ENCODE assay signal across 8 cellular contexts in genomic region chr11:44538375-44539054, GRCh38. TPM values are rescaled to one million over a fixed set of nuclear protein-coding genes. Genes with fewer than 3 reads are reported as not detected.
DNase-seq lines count a peak whose midpoint lies in the region; ATAC-seq and TF ChIP-seq lines count a peak whose summit lies in the region.

No MANE protein-coding gene starts in this region.

- H3K36me3 ChIP-seq in GM23338 (ENCODE audit: insufficient read depth) (no peaks in the 10 kb centered on the region), SK-N-MC (ENCODE audit: insufficient read depth, low read length) (no peaks in the 10 kb centered on the region), uterus (no peaks in the 10 kb centered on the region)

- peaks cover 7% of the 10 kb centered on the region; the same call in 1 of the 2 replicates for H3K4me1 ChIP-seq in GM23338 (ENCODE audit: insufficient read depth)
- no peaks in the 10 kb centered on the region for H3K4me1 ChIP-seq in uterus

- TF ChIP-seq CTCF in GM23338 (conservative IDR thresholded peaks at IDR 0.05; ENCODE audit: low read depth in 2 of 2) (peak; percentile 94 to 98), progenitor cell of endocrine pancreas (IDR thresholded peaks at IDR 0.05; ENCODE audit: unreplicated experiment) (peak; percentile 97), uterus (IDR thresholded peaks at IDR 0.05) (peak; percentile 93 to 98 (median 97))

- TF ChIP-seq POLR2A in uterus (IDR thresholded peaks at IDR 0.05), result peak in 1 of 2 donors; percentile 22

- no peak overlapping the region for H3K4me3 Mint-ChIP-seq in GM23338
- no peak overlapping the region for H3K4me3 Mint-ChIP-seq in activated naive CD4-positive, alpha-beta T cell treated with anti-CD3 and anti-CD28 coated beads for 36 hours
- H3K4me3 Mint-ChIP-seq in progenitor cell of endocrine pancreas (ENCODE audit: low read depth), result no peak overlapping the region

- intact Hi-C loops in activated naive CD4-positive, alpha-beta T cell treated with anti-CD3 and anti-CD28 coated beads for 36 hours (cut with micrococcal nuclease), result loop anchor here (1.0 to 10.0 kb wide), 5 partner anchors 15 to 444 kb away; no protein-coding TSS in a partner anchor
- intact Hi-C loops in Right ventricle myocardium inferior (cut with DNase I), result loop anchor here (1.0 to 5.0 kb wide), 4 partner anchors 252 to 444 kb away; partner anchors contain the start of gene EXT2
- intact Hi-C loops in uterus (cut with DNase I; ENCODE audit: low total_unique reads), result loop anchor here (2.0 to 10.0 kb wide), 2 partner anchors 252 to 444 kb away; partner anchors contain the start of gene EXT2

- H3K27ac ChIP-seq in GM23338 (ENCODE audit: low read depth) (no peak overlapping the region), SK-N-MC (no peak overlapping the region), uterus (no peak overlapping the region)

- no peaks in the 10 kb centered on the region for H3K79me2 ChIP-seq in GM23338 (replicated peaks; ENCODE audit: insufficient read depth)

- H3K9me3 Mint-ChIP-seq in GM23338 (no peaks in the 10 kb centered on the region), progenitor cell of endocrine pancreas (ENCODE audit: low read depth) (no peaks in the 10 kb centered on the region)
- H3K9me3 Mint-ChIP-seq in activated naive CD4-positive, alpha-beta T cell treated with anti-CD3 and anti-CD28 coated beads for 36 hours, result no peaks in the 10 kb centered on the region

- H3K9me3 ChIP-seq in SK-N-MC (ENCODE audit: low read depth, low read length) (no peaks in the 10 kb centered on the region), uterus (no peaks in the 10 kb centered on the region)

- H3K27me3 ChIP-seq in GM23338 (ENCODE audit: insufficient read depth), result no peaks in the 10 kb centered on the region
- H3K27me3 ChIP-seq in uterus, result no peaks in the 10 kb centered on the region

- H3F3A ChIP-seq in GM23338 (replicated peaks; ENCODE audit: low read depth), result no peaks in the 10 kb centered on the region

- H3K27ac Mint-ChIP-seq in GM23338, result no peak overlapping the region
- no peak overlapping the region for H3K27ac Mint-ChIP-seq in activated naive CD4-positive, alpha-beta T cell treated with anti-CD3 and anti-CD28 coated beads for 36 hours
- H3K27ac Mint-ChIP-seq in progenitor cell of endocrine pancreas, result no peak overlapping the region

- no peak overlapping the region for H3K4me3 ChIP-seq in GM23338
- peak overlapping the region; percentile 59 for H3K4me3 ChIP-seq in SK-N-MC
- H3K4me3 ChIP-seq in uterus, result no peak overlapping the region

- H3K27me3 Mint-ChIP-seq in GM23338 (ENCODE audit: insufficient read depth, low read depth, poor library complexity) (peaks cover 10% of the 10 kb centered on the region), progenitor cell of endocrine pancreas (peaks cover 31% of the 10 kb centered on the region)
- H3K27me3 Mint-ChIP-seq in activated naive CD4-positive, alpha-beta T cell treated with anti-CD3 and anti-CD28 coated beads for 36 hours (ENCODE audit: low read depth), result no peaks in the 10 kb centered on the region

- H3K4me2 ChIP-seq in GM23338, result peak overlapping the region; percentile 38; the same call in 1 of the 2 replicates

- ATAC-seq in GM23338 (peak; percentile 95), Right ventricle myocardium inferior (peak; percentile 95)

- DNase-seq in DMS153 (lab: John Stamatoyannopoulos, UW), result peak; percentile 60
- DNase-seq in GM23338 (ENCODE audit: low spot score), result peak; percentile 88
- peak; percentile 77 for DNase-seq in NAMALWA (ENCODE audit: low spot score)
- no peak for DNase-seq in SK-N-MC (ENCODE audit: low read depth, low spot score)
- DNase-seq in activated naive CD4-positive, alpha-beta T cell treated with anti-CD3 and anti-CD28 coated beads for 36 hours, result peak; percentile 81
- peak; percentile 91 for DNase-seq in Right ventricle myocardium inferior (ENCODE audit: missing footprints)
- DNase-seq in progenitor cell of endocrine pancreas (ENCODE audit: low spot score, unreplicated experiment), result peak; percentile 76
- peak; percentile 73 to 81 for DNase-seq in uterus

- CTCF ChIA-PET in activated naive CD4-positive, alpha-beta T cell treated with anti-CD3 and anti-CD28 coated beads for 36 hours (lab: Charles Lee), result interaction anchor here (0.6 to 3.1 kb wide), 13 partner anchors 11 to 474 kb away, joined by 3 to 28 read pairs (median 4); partner anchors contain the start of gene EXT2

- peak overlapping the region; percentile 96 for H2AFZ ChIP-seq in GM23338

- peaks cover 10% of the 10 kb centered on the region for H3K4me1 Mint-ChIP-seq in GM23338
- peaks cover 2% of the 10 kb centered on the region for H3K4me1 Mint-ChIP-seq in activated naive CD4-positive, alpha-beta T cell treated with anti-CD3 and anti-CD28 coated beads for 36 hours (ENCODE audit: low read depth)
- H3K4me1 Mint-ChIP-seq in progenitor cell of endocrine pancreas (ENCODE audit: low read depth), result no peaks in the 10 kb centered on the region

- H3K36me3 Mint-ChIP-seq in GM23338 (ENCODE audit: low read depth), result no peaks in the 10 kb centered on the region
- H3K36me3 Mint-ChIP-seq in activated naive CD4-positive, alpha-beta T cell treated with anti-CD3 and anti-CD28 coated beads for 36 hours (ENCODE audit: low read depth), result no peaks in the 10 kb centered on the region
- H3K36me3 Mint-ChIP-seq in progenitor cell of endocrine pancreas (ENCODE audit: insufficient read depth), result no peaks in the 10 kb centered on the region

- no peaks in the 10 kb centered on the region for H4K20me1 ChIP-seq in GM23338 (replicated peaks; ENCODE audit: insufficient read depth)

- H3K9me2 ChIP-seq in GM23338 (ENCODE audit: insufficient read depth), result peaks cover 4% of the 10 kb centered on the region; the same call in 1 of the 2 replicates

- peak overlapping the region; percentile 42 for H3K9ac ChIP-seq in SK-N-MC (ENCODE audit: insufficient read length)

TF ChIP-seq in GM23338, 12 proteins besides CTCF, POLR2A, EP300 and RAD21:
- TF ChIP-seq JUNB (IDR thresholded peaks at IDR 0.05; ENCODE audit: unreplicated experiment), result no peak
- peak; percentile 28; the same call in 1 of the 2 replicates for TF ChIP-seq CREB1 (CRISPR knock-in tag; IDR thresholded peaks at IDR 0.05; ENCODE audit: low read depth)
- no peak for TF ChIP-seq ZNF331 (CRISPR knock-in tag; IDR thresholded peaks at IDR 0.05; ENCODE audit: low read depth)
- TF ChIP-seq ZNF114 (CRISPR knock-in tag; IDR thresholded peaks at IDR 0.05), result no peak
- TF ChIP-seq EZH2phosphoT487 (IDR thresholded peaks at IDR 0.05; ENCODE audit: unreplicated experiment), result no peak

RNA-seq across cellular contexts. Expression of gene CD82, which starts 26.9 kb away (rescaled TPM):
- 4.9 and 9.6 TPM in 2 replicates for total RNA-seq in GM23338 (2014; rRNA removed; shearing (Covaris generic))
- 4.4 and 5.5 TPM in 2 replicates for polyA plus RNA-seq in GM23338 (2016; fragmentation: Nextera tagmentation; extraction: Ambion mirVana)
- total RNA-seq in activated naive CD4-positive, alpha-beta T cell treated with anti-CD3 and anti-CD28 coated beads for 36 hours, result 100 to 1,000 TPM; 140 to 141 TPM
- 47.7 TPM for total RNA-seq in Right ventricle myocardium inferior
- 9.3 and 9.4 TPM in 2 replicates for total RNA-seq in progenitor cell of endocrine pancreas
- 10 to 100 TPM; 10.2 to 26.3 (median 20.8) TPM for total RNA-seq in uterus
